16 cellular contexts compared by ENCODE assay signal in genomic region chr6:142915129-142915697, GRCh38. TPM values are rescaled to one million over a fixed set of nuclear protein-coding genes. Genes with fewer than 3 reads are reported as not detected.
DNase-seq lines count a peak whose midpoint lies in the region; ATAC-seq and TF ChIP-seq lines count a peak whose summit lies in the region.
"Had no signal": no experiment of that assay in that cellular context is flagged by ENCODE, and none has a peak within 500 bp of the region (broad histone marks: within the 10 kb centered on the region; RNA-seq: fewer than 3 reads in every experiment).

No MANE protein-coding gene starts in this region.

- no peak overlapping the region for H2BK5ac ChIP-seq in IMR-90 (ENCODE audit: low read depth, low read length, poor library complexity, severe bottlenecking)

- H3K9me3 ChIP-seq in IMR-90 (ENCODE audit: control insufficient read depth, insufficient read depth, low read length) (no peaks in the 10 kb centered on the region), adipocyte (ENCODE audit: control insufficient read depth, low read length) (no peaks in the 10 kb centered on the region)
- H3K9me3 ChIP-seq: HAP-1, MG63, right atrium auricular region, tibial artery had no signal

- peak overlapping the region; percentile 25 for H3K4me3 Mint-ChIP-seq in activated CD4-positive, alpha-beta T cell treated with anti-CD3 and anti-CD28 coated beads, Interleukin-2, amount 10 ng/mL, durations not matched to agents 24 days and 14 days
- H3K4me3 Mint-ChIP-seq in natural killer cell treated with Interleukin-12 subunit alpha and Interleukin-12 subunit beta and Interleukin-15 and Interleukin-18, amount 100 ng/mL, for 72 hours, result peak overlapping the region; percentile 57
- H3K4me3 Mint-ChIP-seq: neural crest cell had no signal

- 100% methylated on average over 1 of the region's 2 CpGs; no CpG with 5 or more reads in 1 of the 2 experiments for WGBS in IMR-90 (ENCODE audit: extremely low coverage in 2 of 2, insufficient read length in 1 of 2), 2 experiments

- TF ChIP-seq CTCF in IMR-90 (conservative IDR thresholded peaks at IDR 0.05; ENCODE audit: low read depth, low read length) (no peak), GM13976 (IDR thresholded peaks at IDR 0.05; ENCODE audit: borderline replicate concordance, control extremely low read depth, extremely low read depth, insufficient read depth, missing control alignments) (no peak)

- in situ Hi-C loops in IMR-90 (cut with MboI; ENCODE audit: low sequenced_read_pairs), result no loop called here
- in situ Hi-C loops in GM13976 (cut with MboI; ENCODE audit: low sequenced_read_pairs, unreplicated experiment), result no loop called here

- intact Hi-C loops in activated CD4-positive, alpha-beta T cell treated with anti-CD3 and anti-CD28 coated beads, Interleukin-2, amount 10 ng/mL, durations not matched to agents 24 days and 14 days (cut with micrococcal nuclease), result no loop called here
- intact Hi-C loops in IMR-90 (cut with micrococcal nuclease), result no loop called here

- no peak overlapping the region for H2BK20ac ChIP-seq in IMR-90 (ENCODE audit: low read depth, low read length)

- POLR2A ChIA-PET in IMR-90 (lab: Charles Lee; ENCODE audit: unreplicated experiment), result no interaction called here

- H2BK15ac ChIP-seq in IMR-90 (ENCODE audit: low read depth, low read length), result no peak overlapping the region

- H2BK120ac ChIP-seq in IMR-90 (ENCODE audit: low read depth, low read length), result no peak overlapping the region

- H3K27me3 Mint-ChIP-seq in activated CD4-positive, alpha-beta T cell treated with anti-CD3 and anti-CD28 coated beads, Interleukin-2, amount 10 ng/mL, durations not matched to agents 24 days and 14 days, result no peaks in the 10 kb centered on the region
- H3K27me3 Mint-ChIP-seq in natural killer cell treated with Interleukin-12 subunit alpha and Interleukin-12 subunit beta and Interleukin-15 and Interleukin-18, amount 100 ng/mL, for 72 hours, result no peaks in the 10 kb centered on the region

- H3K27me3 ChIP-seq in IMR-90 (ENCODE audit: control insufficient read depth, insufficient read depth, low read length), result no peaks in the 10 kb centered on the region
- H3K27me3 ChIP-seq in adipocyte (replicated peaks; ENCODE audit: control insufficient read depth, insufficient read depth, low read length), result no peaks in the 10 kb centered on the region
- H3K27me3 ChIP-seq: MG63, right atrium auricular region, tibial artery had no signal

- H3K9me1 ChIP-seq in IMR-90 (ENCODE audit: insufficient read depth, low read length), result peaks cover 6% of the 10 kb centered on the region

- H3K79me1 ChIP-seq in IMR-90 (ENCODE audit: low read depth in 1 of 2, low read length in 2 of 2), result peaks cover 39 to 68% of the 10 kb centered on the region in 2 experiments

- H3K4me3 ChIP-seq in IMR-90 (ENCODE audit: insufficient read depth, low read depth, low read length), result no peak overlapping the region
- no peak overlapping the region for H3K4me3 ChIP-seq in adipocyte (ENCODE audit: low read length)
- H3K4me3 ChIP-seq: HAP-1, MG63, right atrium auricular region, tibial artery had no signal

- H3K27ac ChIP-seq in IMR-90 (ENCODE audit: insufficient read depth, low read length), result no peak overlapping the region
- H3K27ac ChIP-seq: right atrium auricular region, tibial artery had no signal

- H2AFZ ChIP-seq in IMR-90 (replicated peaks; ENCODE audit: low read length, poor library complexity), result no peak overlapping the region

- no peaks in the 10 kb centered on the region for H4K20me1 ChIP-seq in IMR-90 (ENCODE audit: insufficient read depth, low read length)

- no peak for DNase-seq in activated CD4-positive, alpha-beta T cell treated with anti-CD3 and anti-CD28 coated beads, Interleukin-2, amount 10 ng/mL, durations not matched to agents 24 days and 14 days
- DNase-seq in activated CD4-positive, alpha-beta T cell treated with anti-CD3 and anti-CD28 coated beads, Interleukin-2, amount 50 U/mL, for 48 hours, result no peak
- DNase-seq in IMR-90, result no peak
- peak; percentile 12 for DNase-seq in adipocyte (ENCODE audit: low read depth)
- peak; percentile 80 for DNase-seq in natural killer cell treated with Interleukin-12 subunit alpha and Interleukin-12 subunit beta and Interleukin-15 and Interleukin-18, amount 100 ng/mL, for 72 hours (ENCODE audit: low spot score)
- no peak for DNase-seq in HPDE6-E6E7 (ENCODE audit: extremely low spot score)
- DNase-seq in SIG-M5 (lab: John Stamatoyannopoulos, UW), result no peak
- no peak for DNase-seq in GM13976 (ENCODE audit: low spot score)
- DNase-seq: MG63, NCI-H1930, NCI-H510A, OCI-M1, tibial artery had no signal

- H2AK9ac ChIP-seq in IMR-90 (replicated peaks; ENCODE audit: low read depth, low read length, poor library complexity), result no peak overlapping the region

- no peak overlapping the region for H3K18ac ChIP-seq in IMR-90 (ENCODE audit: low read depth, low read length)

- H3K4me1 Mint-ChIP-seq in activated CD4-positive, alpha-beta T cell treated with anti-CD3 and anti-CD28 coated beads, Interleukin-2, amount 10 ng/mL, durations not matched to agents 24 days and 14 days, result peaks cover 62% of the 10 kb centered on the region
- H3K4me1 Mint-ChIP-seq in natural killer cell treated with Interleukin-12 subunit alpha and Interleukin-12 subunit beta and Interleukin-15 and Interleukin-18, amount 100 ng/mL, for 72 hours (ENCODE audit: low read depth in 2 of 2), result peaks cover 49 to 57% of the 10 kb centered on the region in 2 donors

- no peak overlapping the region for H4K5ac ChIP-seq in IMR-90 (ENCODE audit: low read depth, low read length)

- H3K36me3 Mint-ChIP-seq in activated CD4-positive, alpha-beta T cell treated with anti-CD3 and anti-CD28 coated beads, Interleukin-2, amount 10 ng/mL, durations not matched to agents 24 days and 14 days (ENCODE audit: low read depth), result peaks cover 29% of the 10 kb centered on the region
- peaks cover 5% of the 10 kb centered on the region for H3K36me3 Mint-ChIP-seq in natural killer cell treated with Interleukin-12 subunit alpha and Interleukin-12 subunit beta and Interleukin-15 and Interleukin-18, amount 100 ng/mL, for 72 hours

- no peak overlapping the region for H3K4me2 ChIP-seq in IMR-90 (ENCODE audit: low read depth, low read length)

- CTCF ChIA-PET in IMR-90 (lab: Yijun Ruan, JAX), result no interaction called here

- TF ChIP-seq POLR2A in IMR-90 (IDR thresholded peaks at IDR 0.05; ENCODE audit: low read depth, low read length), result no peak

- no peak overlapping the region for H3K14ac ChIP-seq in IMR-90 (replicated peaks; ENCODE audit: low read depth, low read length)

- no peak for TF ChIP-seq RAD21 in IMR-90 (IDR thresholded peaks at IDR 0.05; ENCODE audit: low read length)

- no peak overlapping the region for H3K4ac ChIP-seq in IMR-90 (ENCODE audit: low read depth, low read length)

- H3K4me1 ChIP-seq in IMR-90 (ENCODE audit: control insufficient read depth, insufficient read depth, low read length) (peaks cover 2% of the 10 kb centered on the region), adipocyte (ENCODE audit: control insufficient read depth, insufficient read depth, low read length) (peaks cover 6% of the 10 kb centered on the region)
- H3K4me1 ChIP-seq: HAP-1 had no signal

- H3K9me3 Mint-ChIP-seq in activated CD4-positive, alpha-beta T cell treated with anti-CD3 and anti-CD28 coated beads, Interleukin-2, amount 10 ng/mL, durations not matched to agents 24 days and 14 days, result no peaks in the 10 kb centered on the region
- no peaks in the 10 kb centered on the region for H3K9me3 Mint-ChIP-seq in natural killer cell treated with Interleukin-12 subunit alpha and Interleukin-12 subunit beta and Interleukin-15 and Interleukin-18, amount 100 ng/mL, for 72 hours
- H3K9me3 Mint-ChIP-seq: neural crest cell had no signal

- no peak for ATAC-seq in IMR-90 (ENCODE audit: low read depth)
- ATAC-seq in natural killer cell treated with Interleukin-12 subunit alpha and Interleukin-12 subunit beta and Interleukin-15 and Interleukin-18, amount 100 ng/mL, for 72 hours, result peak; percentile 71 to 77

- H3K9ac ChIP-seq in IMR-90 (ENCODE audit: low read depth, low read length) (no peak overlapping the region), adipocyte (ENCODE audit: low read length) (no peak overlapping the region)

- no peak overlapping the region for H4K8ac ChIP-seq in IMR-90 (ENCODE audit: low read depth in 2 of 2, low read length in 2 of 2)

- BruUV-seq in IMR-90 (replicated peaks; lab: Mats Ljungman, UMichigan), result no TSS peak

- H3K36me3 ChIP-seq in IMR-90 (ENCODE audit: control insufficient read depth, insufficient read depth, low read length), result peaks cover 2% of the 10 kb centered on the region; the same call in 1 of the 2 replicates
- H3K36me3 ChIP-seq in adipocyte (ENCODE audit: control insufficient read depth, insufficient read depth, low read length, severe bottlenecking), result no peaks in the 10 kb centered on the region
- H3K36me3 ChIP-seq: HAP-1, MG63, right atrium auricular region, tibial artery had no signal

- no peak overlapping the region for H3K23ac ChIP-seq in IMR-90 (ENCODE audit: low read depth, low read length)

- H2AK5ac ChIP-seq in IMR-90 (ENCODE audit: low read depth, low read length), result no peak overlapping the region

- peak overlapping the region; percentile 64 for H3K27ac Mint-ChIP-seq in activated CD4-positive, alpha-beta T cell treated with anti-CD3 and anti-CD28 coated beads, Interleukin-2, amount 10 ng/mL, durations not matched to agents 24 days and 14 days
- peak overlapping the region; percentile 96 for H3K27ac Mint-ChIP-seq in natural killer cell treated with Interleukin-12 subunit alpha and Interleukin-12 subunit beta and Interleukin-15 and Interleukin-18, amount 100 ng/mL, for 72 hours

- H4K91ac ChIP-seq in IMR-90 (ENCODE audit: insufficient read depth, low read depth, low read length), result no peak overlapping the region

- H3K56ac ChIP-seq in IMR-90 (ENCODE audit: extremely low read depth, insufficient read depth, low read length), result no peak overlapping the region

- dilution Hi-C loops in IMR-90 (cut with HindIII; ENCODE audit: low sequenced_read_pairs, unreplicated experiment), result no loop called here

TF ChIP-seq in IMR-90, 13 proteins besides CTCF, POLR2A, EP300 and RAD21 (continues in another document):
- TF ChIP-seq CHD1 (IDR thresholded peaks at IDR 0.05; ENCODE audit: low read depth, low read length), result no peak
- peak; percentile 49 for TF ChIP-seq CEBPB (IDR thresholded peaks at IDR 0.05; ENCODE audit: low read depth, low read length)

RNA-seq across cellular contexts. Expression of gene HIVEP2, which starts 29.8 kb away (rescaled TPM):
- 27.1 and 28.0 TPM in 2 replicates for total RNA-seq in activated CD4-positive, alpha-beta T cell treated with anti-CD3 and anti-CD28 coated beads, Interleukin-2, amount 10 ng/mL, durations not matched to agents 24 days and 14 days
- total RNA-seq in IMR-90 (2012; rRNA removed), result 11.1 and 11.3 TPM in 2 replicates
- polyA plus RNA-seq in IMR-90 (2012; rRNA removed), result 4.2 and 4.3 TPM in 2 replicates
- 1.4 and 1.5 TPM in 2 replicates for polyA plus RNA-seq in IMR-90 (2012; cell fraction: cytosol; rRNA removed)
- polyA plus RNA-seq in IMR-90 (2012; cell fraction: nucleus; rRNA removed; ENCODE audit: low replicate concordance), result 2.9 and 6.6 TPM in 2 replicates
- 10 to 100 TPM; 45.7 to 58.1 TPM for total RNA-seq in natural killer cell treated with Interleukin-12 subunit alpha and Interleukin-12 subunit beta and Interleukin-15 and Interleukin-18, amount 100 ng/mL, for 72 hours

Comparison
In these comparisons a context has a peak if more than half of its experiments do, and no peak if none do; other contexts are left out.
1. DNase-seq: peak in adipocyte (single experiment) and natural killer cell treated with Interleukin-12 subunit alpha and Interleukin-12 subunit beta and Interleukin-15 and Interleukin-18, amount 100 ng/mL, for 72 hours (single experiment); none in activated CD4-positive, alpha-beta T cell treated with anti-CD3 and anti-CD28 coated beads, Interleukin-2, amount 10 ng/mL, durations not matched to agents 24 days and 14 days (single experiment), activated CD4-positive, alpha-beta T cell treated with anti-CD3 and anti-CD28 coated beads, Interleukin-2, amount 50 U/mL, for 48 hours (0 of 2), IMR-90 (single experiment), HPDE6-E6E7 (single experiment), SIG-M5 (single experiment) and GM13976 (single experiment).